9 cellular contexts compared by ENCODE assay signal in the genomic region with DNA sequence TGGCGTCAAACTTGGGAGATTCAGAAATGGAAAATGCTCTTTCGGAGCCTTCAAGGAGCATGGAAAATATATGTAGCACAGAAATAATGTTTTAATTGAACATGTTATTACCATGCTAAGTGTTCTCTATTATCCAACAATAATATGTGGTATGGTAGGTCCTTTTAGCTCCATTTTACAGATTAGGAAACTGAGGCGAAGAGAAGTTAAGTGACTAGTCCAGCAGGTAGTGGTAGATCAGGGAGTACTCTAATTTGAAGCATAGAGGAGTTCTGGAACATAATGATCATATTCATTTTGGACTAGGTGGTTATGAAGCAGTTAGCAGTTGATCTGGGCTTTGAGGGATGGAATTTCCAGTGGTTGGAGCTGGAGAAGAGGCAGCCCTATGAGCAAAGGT. TPM values are rescaled to one million over a fixed set of nuclear protein-coding genes. Genes with fewer than 3 reads are reported as not detected.
A peak's percentile ranks its signal among the peaks of the same experiment; 100 is the strongest.
DNase-seq lines count a peak whose midpoint lies in the region; ATAC-seq, FAIRE-seq and TF ChIP-seq lines count a peak whose summit lies in the region.
"Had no signal": no experiment of that assay in that cellular context is flagged by ENCODE, and none has a peak within 500 bp of the region (broad histone marks: within the 10 kb centered on the region; RNA-seq: fewer than 3 reads in every experiment).

No MANE protein-coding gene starts in this region.

- H3K27me3 ChIP-seq in left ventricle myocardium inferior (ENCODE audit: low read depth) (no peaks in the 10 kb centered on the region), K562 (ENCODE audit: control insufficient read depth in 2 of 2, insufficient read depth in 2 of 2, low read length in 2 of 2) (no peaks in the 10 kb centered on the region)

- peak; percentile 23 for FAIRE-seq in K562 (lab: Jason Lieb, UNC)

- DNase-seq in left ventricle myocardium inferior (no peak), left ventricle myocardium superior (no peak), K562 (ENCODE audit: extremely low read depth in 1 of 4, low spot score in 3 of 4) (peak in 1 of 4 experiments; percentile 16), mesothelial cell of epicardium (ENCODE audit: low spot score in 2 of 2, unreplicated experiment in 2 of 2) (no peak), NCI-H82 treated with DMSO at 0.1 percent for 48 hours (lab: John Stamatoyannopoulos, UW; ENCODE audit: unreplicated experiment) (no peak), HT-29 (ENCODE audit: low spot score) (no peak), GM19238 (ENCODE audit: insufficient read length, low spot score) (no peak)
- DNase-seq: SHP77 had no signal

- POLR2A ChIA-PET in K562 (lab: Yijun Ruan, JAX) = no interaction called here

- H2AFZ ChIP-seq in K562 (ENCODE audit: low read depth, low read length) = peak overlapping the region; percentile 97

- no peaks in the 10 kb centered on the region for H3K9me1 ChIP-seq in K562 (ENCODE audit: control insufficient read depth, insufficient read depth, low read length)

- H3K36me3 ChIP-seq in left ventricle myocardium inferior (no peaks in the 10 kb centered on the region), K562 (ENCODE audit: control insufficient read depth, insufficient read depth, low read length) (peaks cover 5% of the 10 kb centered on the region; the same call in 1 of the 3 replicates)

- H3K4me3 Mint-ChIP-seq in mesothelial cell of epicardium = peak overlapping the region; percentile 89

- H3K27ac ChIP-seq in left ventricle myocardium inferior (replicated peaks) = peak overlapping the region; percentile 90
- H3K27ac ChIP-seq in K562 (ENCODE audit: extremely low read depth, low read depth, low read length) = peak overlapping the region; percentile 91

- intact Hi-C loops in left ventricle myocardium inferior (cut with micrococcal nuclease) = no loop called here
- intact Hi-C loops in left ventricle myocardium superior (cut with micrococcal nuclease) = no loop called here
- intact Hi-C loops in K562 (cut with micrococcal nuclease) = no loop called here

- no peak for TF ChIP-seq CTCF in left ventricle myocardium inferior (IDR thresholded peaks at IDR 0.05; ENCODE audit: borderline replicate concordance)
- TF ChIP-seq CTCF in K562 (IDR thresholded peaks at IDR 0.05 in 2 of 3, conservative IDR thresholded peaks at IDR 0.05 in 1 of 3; ENCODE audit: insufficient read depth in 2 of 3, low read depth in 1 of 3, low read length in 3 of 3) = no peak
- TF ChIP-seq CTCF in mesothelial cell of epicardium (IDR thresholded peaks at IDR 0.05; ENCODE audit: unreplicated experiment) = no peak

- H3K36me3 Mint-ChIP-seq in mesothelial cell of epicardium = no peaks in the 10 kb centered on the region

- no peak for TF ChIP-seq EP300 in K562 (IDR thresholded peaks at IDR 0.05; ENCODE audit: low read length)

- H3K79me2 ChIP-seq in K562 (ENCODE audit: control insufficient read depth, insufficient read depth, low read length) = peaks cover 61% of the 10 kb centered on the region

- TF ChIP-seq RAD21 in K562 (CRISPR knock-in tag; conservative IDR thresholded peaks at IDR 0.05 in 1 of 2, IDR thresholded peaks at IDR 0.05 in 1 of 2) = no peak

- WGBS in K562 (ENCODE audit: insufficient coverage, low coverage, missing lambda C conversion rate) = 48% methylated on average over 3 of the region's 3 CpGs

- H3K9me3 ChIP-seq in left ventricle myocardium inferior (replicated peaks) (no peaks in the 10 kb centered on the region), K562 (replicated peaks; ENCODE audit: control insufficient read depth, insufficient read depth, low read depth, low read length) (no peaks in the 10 kb centered on the region)

- peak overlapping the region; percentile 82 for H3K27ac Mint-ChIP-seq in mesothelial cell of epicardium

- BruUV-seq in K562 (replicated peaks; lab: Mats Ljungman, UMichigan) = no TSS peak

- peak overlapping the region; percentile 92 for H3K4me2 ChIP-seq in K562 (ENCODE audit: insufficient read depth, low read length)

- peaks cover 2% of the 10 kb centered on the region for H3K27me3 Mint-ChIP-seq in mesothelial cell of epicardium (ENCODE audit: low read depth)

- no peak for TF ChIP-seq POLR2A in K562 (conservative IDR thresholded peaks at IDR 0.05)

- H3K4me1 Mint-ChIP-seq in mesothelial cell of epicardium = peaks cover 18% of the 10 kb centered on the region

- H4K20me1 ChIP-seq in K562 (replicated peaks; ENCODE audit: control insufficient read depth, insufficient read depth, low read length) = no peaks in the 10 kb centered on the region

- H3K4me1 ChIP-seq in left ventricle myocardium inferior (peaks cover 60% of the 10 kb centered on the region), K562 (replicated peaks in 1 of 2; ENCODE audit: control insufficient read depth in 2 of 2, insufficient read depth in 2 of 2, low read length in 2 of 2) (peaks cover 20 to 26% of the 10 kb centered on the region in 2 experiments)

- H3K9me3 Mint-ChIP-seq in mesothelial cell of epicardium = peaks cover 6% of the 10 kb centered on the region

- H3K4me3 ChIP-seq in left ventricle myocardium inferior = peak overlapping the region; percentile 98
- peak overlapping the region; percentile 88 for H3K4me3 ChIP-seq in K562

- in situ Hi-C loops in K562 (cut with MboI) = no loop called here

- H3K9ac ChIP-seq in K562 (ENCODE audit: insufficient read depth in 1 of 2, low read depth in 2 of 2, low read length in 2 of 2) = peak overlapping the region in 1 of 2 experiments; percentile 95; a peak in 2 of 4 replicates

- CTCF ChIA-PET in K562 (lab: Yijun Ruan, JAX; ENCODE audit: low intra/inter-chr PET ratio) = no interaction called here

- no peak for ATAC-seq in left ventricle myocardium superior
- no peak for ATAC-seq in K562
- no peak for ATAC-seq in HG03097 (IDR thresholded peaks at IDR 0.05; ENCODE audit: low FRiP score, unreplicated experiment)

TF ChIP-seq in K562, 482 proteins besides CTCF, POLR2A, EP300 and RAD21 (continues in another document):
- TF ChIP-seq RREB1 (CRISPR knock-in tag; IDR thresholded peaks at IDR 0.05) (no peak), GATAD2B (IDR thresholded peaks at IDR 0.05; ENCODE audit: borderline replicate concordance) (no peak), CREM (IDR thresholded peaks at IDR 0.05; ENCODE audit: low read depth) (no peak), PCBP1 (IDR thresholded peaks at IDR 0.05; ENCODE audit: low read depth, low read length, poor library complexity, severe bottlenecking) (no peak)

RNA-seq across cellular contexts. Expression of gene CMC1, which starts 1.1 kb away (rescaled TPM):
- 41.0 TPM for total RNA-seq in left ventricle myocardium inferior
- 35.9 TPM for total RNA-seq in left ventricle myocardium superior
- 10.8 and 42.1 TPM in 2 replicates for total RNA-seq in K562 (2011; cell fraction: chromatin; rRNA removed; ENCODE audit: low replicate concordance)
- total RNA-seq in K562 (2011; cell fraction: nucleolus; rRNA removed) = 8.3 and 11.2 TPM in 2 replicates
- 22.1 and 38.3 TPM in 2 replicates for total RNA-seq in K562 (2011; cell fraction: nucleoplasm; rRNA removed)
- 15.9 and 18.0 TPM in 2 replicates for total RNA-seq in K562 (2014; rRNA removed)
- 52.9 and 57.6 TPM in 2 replicates for total RNA-seq in K562 (2014; rRNA removed; fragmentation: Illumina TruSeq; extraction: Trizol)
- 35.6 and 40.3 TPM in 2 replicates for total RNA-seq in K562 (2015; rRNA removed; fragmentation: Illumina TruSeq; extraction: Trizol)
- total RNA-seq in K562 (2021) = 38.8 and 42.9 TPM in 2 replicates
- 58.5 and 74.6 TPM in 2 replicates for polyA plus RNA-seq in K562 (2011; rRNA removed)
- 12.2 and 20.4 TPM in 2 replicates for polyA plus RNA-seq in K562 (2011; cell fraction: cytosol; rRNA removed)
- 15.2 and 25.7 TPM in 2 replicates for polyA plus RNA-seq in K562 (2011; cell fraction: nucleus; rRNA removed)
- polyA plus RNA-seq in K562 (2012) = 41.7 and 73.9 TPM in 2 replicates
- 19.8 and 44.7 TPM in 2 replicates for polyA plus RNA-seq in K562 (2014; fragmentation: Illumina TruSeq; extraction: Trizol)
- polyA plus RNA-seq in K562 (2014; fragmentation: Nextera tagmentation; extraction: Ambion mirVana) = 10 to 100 TPM; 48.9 to 56.8 TPM
- 50.9 and 59.0 TPM in 2 replicates for polyA plus RNA-seq in K562 (2014; rRNA removed)
- polyA minus RNA-seq in K562 (2011; rRNA and poly(A)+ RNA removed) = 12.4 and 13.6 TPM in 2 replicates
- polyA minus RNA-seq in K562 (2011; cell fraction: cytosol; rRNA and poly(A)+ RNA removed) = 8.9 and 13.5 TPM in 2 replicates
- 34.2 and 50.4 TPM in 2 replicates for polyA minus RNA-seq in K562 (2011; cell fraction: nucleus; rRNA and poly(A)+ RNA removed)
- 12.1 to 15.9 TPM (median 13.4 TPM) in 3 replicates for total RNA-seq in mesothelial cell of epicardium
- total RNA-seq in HT-29 (2014; rRNA removed; shearing (Covaris generic)) = 4.4 and 4.6 TPM in 2 replicates
